Comparison of ENCODE assay signal across 21 cellular contexts in the genomic region with DNA sequence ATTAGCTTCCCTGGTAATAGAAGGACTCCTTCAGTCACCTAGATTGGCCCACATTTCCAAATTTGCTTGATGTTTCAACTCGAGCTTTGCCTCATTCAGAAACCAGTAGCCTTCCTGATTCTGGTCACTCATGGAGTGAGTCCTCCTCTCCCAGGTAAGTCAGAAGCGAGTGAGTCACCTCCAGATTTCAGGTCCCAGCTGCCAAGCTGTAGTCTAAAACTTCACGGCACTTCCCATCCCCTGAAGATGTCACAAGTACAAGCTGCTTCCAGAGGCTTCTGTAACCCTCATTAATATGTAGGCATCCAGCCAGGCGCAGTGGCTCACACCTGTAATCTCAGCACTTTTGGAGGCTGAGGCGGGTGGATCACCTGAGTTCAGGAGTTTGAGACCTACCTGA. TPM values are rescaled to one million over a fixed set of nuclear protein-coding genes. Genes with fewer than 3 reads are reported as not detected.
DNase-seq lines count a peak whose midpoint lies in the region; ATAC-seq, FAIRE-seq and TF ChIP-seq lines count a peak whose summit lies in the region.
"Had no signal": no experiment of that assay in that cellular context is flagged by ENCODE, and none has a peak within 500 bp of the region (broad histone marks: within the 10 kb centered on the region; RNA-seq: fewer than 3 reads in every experiment).

No MANE protein-coding gene starts in this region.

- POLR2A ChIA-PET in MCF 10A (lab: Yijun Ruan, JAX), result interaction anchor here (0.6 to 1.5 kb wide), 3 partner anchors 21 to 87 kb away, joined by 3 to 5 read pairs (median 3); no protein-coding TSS in a partner anchor

- H3K4me3 Mint-ChIP-seq in MCF 10A (ENCODE audit: unreplicated experiment) (no peak overlapping the region), neural progenitor cell (no peak overlapping the region)
- H3K4me3 Mint-ChIP-seq: CD4-positive, alpha-beta T cell had no signal

- intact Hi-C loops in MCF 10A (cut with micrococcal nuclease), result no loop called here
- intact Hi-C loops in breast epithelium (cut with DNase I; ENCODE audit: low total_unique reads), result no loop called here

- peaks cover 21% of the 10 kb centered on the region for H3F3A ChIP-seq in neural progenitor cell (ENCODE audit: low read depth)

- CTCF ChIA-PET in MCF 10A (lab: Yijun Ruan, JAX), result interaction anchor here (0.7 to 1.0 kb wide), 3 partner anchors 91 to 976 kb away, joined by 3 to 4 read pairs (median 3); no protein-coding TSS in a partner anchor

- no peak for FAIRE-seq in bronchial epithelial cell (lab: Jason Lieb, UNC)
- FAIRE-seq: A549, GM19239, HTR-8/SVneo had no signal

- no peak for TF ChIP-seq CTCF in MCF 10A (IDR thresholded peaks at IDR 0.05; ENCODE audit: unreplicated experiment)
- TF ChIP-seq CTCF in breast epithelium (IDR thresholded peaks at IDR 0.05), result no peak
- TF ChIP-seq CTCF in bronchial epithelial cell (IDR thresholded peaks at IDR 0.05; ENCODE audit: insufficient read depth, low read length, severe bottlenecking), result no peak
- TF ChIP-seq CTCF in foreskin keratinocyte (conservative IDR thresholded peaks at IDR 0.05), result no peak
- TF ChIP-seq CTCF in neural progenitor cell (IDR thresholded peaks at IDR 0.05), result no peak

- H2AFZ ChIP-seq in neural progenitor cell (replicated peaks), result no peak overlapping the region
- H2AFZ ChIP-seq: GM23248 had no signal

- H3K27ac Mint-ChIP-seq in MCF 10A (ENCODE audit: low read depth, unreplicated experiment) (no peak overlapping the region), neural progenitor cell (peak overlapping the region; percentile 53)
- H3K27ac Mint-ChIP-seq: CD4-positive, alpha-beta T cell had no signal

- TF ChIP-seq POLR2A in breast epithelium (IDR thresholded peaks at IDR 0.05), result no peak

- H3K9ac ChIP-seq in neural progenitor cell, result no peak overlapping the region
- H3K9ac ChIP-seq: GM23248 had no signal

- no peak overlapping the region for H3K4me2 ChIP-seq in neural progenitor cell
- H3K4me2 ChIP-seq: A549 had no signal

- H3K4me3 ChIP-seq in breast epithelium, result no peak overlapping the region
- no peak overlapping the region for H3K4me3 ChIP-seq in bronchial epithelial cell (ENCODE audit: low read depth, low read length)
- no peak overlapping the region for H3K4me3 ChIP-seq in neural progenitor cell
- H3K4me3 ChIP-seq: A549, GM23248 had no signal

- H3K4me1 ChIP-seq in breast epithelium (no peaks in the 10 kb centered on the region), foreskin keratinocyte (no peaks in the 10 kb centered on the region), neural progenitor cell (peaks cover 8% of the 10 kb centered on the region)
- H3K4me1 ChIP-seq: A549 had no signal

- DNase-seq in MCF 10A (ENCODE audit: unreplicated experiment) (peak; percentile 51), breast epithelium (ENCODE audit: low spot score in 2 of 2) (no peak), bronchial epithelial cell (ENCODE audit: low read depth) (peak; percentile 39), foreskin keratinocyte (peak in 1 of 2 donors; percentile 47), neural progenitor cell (ENCODE audit: low spot score) (no peak), NCI-H2081 (lab: John Stamatoyannopoulos, UW) (no peak)
- DNase-seq: AML-193; CD4-positive, alpha-beta T cell; DMS79 treated with DMSO at 0.1 percent for 48 hours; GF-D8; GM23248; HCEC 1CT; IMR-90 had no signal

- no peaks in the 10 kb centered on the region for H4K20me1 ChIP-seq in neural progenitor cell (ENCODE audit: low read depth)

- H3K79me2 ChIP-seq in neural progenitor cell (ENCODE audit: low read depth), result no peaks in the 10 kb centered on the region

- no TSS peak for BruUV-seq in MCF 10A (replicated peaks; lab: Mats Ljungman, UMichigan)

- H3K27me3 Mint-ChIP-seq in MCF 10A (ENCODE audit: insufficient read depth, unreplicated experiment) (no peaks in the 10 kb centered on the region), neural progenitor cell (ENCODE audit: insufficient read depth, low read depth) (peaks cover 7% of the 10 kb centered on the region)

- H3K27me3 ChIP-seq in breast epithelium (no peaks in the 10 kb centered on the region), bronchial epithelial cell (ENCODE audit: control insufficient read depth, insufficient read depth, low read length) (no peaks in the 10 kb centered on the region), foreskin keratinocyte (no peaks in the 10 kb centered on the region), neural progenitor cell (no peaks in the 10 kb centered on the region)

- peaks cover 0 to 11% of the 10 kb centered on the region in 2 donors for H3K9me3 ChIP-seq in breast epithelium
- H3K9me3 ChIP-seq in neural progenitor cell (ENCODE audit: low read depth), result peaks cover 5% of the 10 kb centered on the region
- H3K9me3 ChIP-seq: A549 had no signal

- H3K36me3 Mint-ChIP-seq in MCF 10A (ENCODE audit: insufficient read depth, unreplicated experiment) (no peaks in the 10 kb centered on the region), neural progenitor cell (no peaks in the 10 kb centered on the region)

- no peaks in the 10 kb centered on the region for H3K9me3 Mint-ChIP-seq in MCF 10A (ENCODE audit: unreplicated experiment)
- peaks cover 17% of the 10 kb centered on the region for H3K9me3 Mint-ChIP-seq in neural progenitor cell

- ATAC-seq in foreskin keratinocyte, result peak; percentile 48
- ATAC-seq in HG02884 (IDR thresholded peaks at IDR 0.05; ENCODE audit: unreplicated experiment), result no peak
- ATAC-seq in GM18502 (IDR thresholded peaks at IDR 0.05; ENCODE audit: poor library complexity, unreplicated experiment), result no peak
- ATAC-seq: A549 had no signal

- H3K4me1 Mint-ChIP-seq in MCF 10A (ENCODE audit: insufficient read depth, unreplicated experiment) (no peaks in the 10 kb centered on the region), neural progenitor cell (peaks cover 16% of the 10 kb centered on the region)

- no peak overlapping the region for H3K27ac ChIP-seq in breast epithelium
- H3K27ac ChIP-seq in foreskin keratinocyte, result no peak overlapping the region
- H3K27ac ChIP-seq in neural progenitor cell, result no peak overlapping the region
- H3K27ac ChIP-seq: 22Rv1, A549, C4-2B, GM23248 had no signal

- H3K36me3 ChIP-seq in breast epithelium, result no peaks in the 10 kb centered on the region
- peaks cover 2% of the 10 kb centered on the region for H3K36me3 ChIP-seq in bronchial epithelial cell (ENCODE audit: control insufficient read depth, insufficient read depth, low read length)
- no peaks in the 10 kb centered on the region for H3K36me3 ChIP-seq in neural progenitor cell

RNA-seq across cellular contexts. Expression of gene ARHGAP8, which starts 23.5 kb away (rescaled TPM):
- total RNA-seq in MCF 10A (2022), result 10.3 and 18.6 TPM in 2 replicates
- total RNA-seq in breast epithelium, result 10 to 100 TPM in 2 of 3 donors, 1 to 10 TPM in 1; 9.8 to 39.4 (median 32.4) TPM
- total RNA-seq in bronchial epithelial cell, result 15.0 and 18.2 TPM in 2 replicates
- total RNA-seq in foreskin keratinocyte, result 15.8 and 16.5 TPM in 2 replicates
- 14.8 and 16.2 TPM in 2 replicates for polyA plus RNA-seq in foreskin keratinocyte
- total RNA-seq in neural progenitor cell (ENCODE audit: low replicate concordance), result 3.0 and 8.9 TPM in 2 replicates
- total RNA-seq: H4 had no signal
- polyA plus RNA-seq: GM23248 had no signal

Comparison
In these comparisons a context has a peak if more than half of its experiments do, and no peak if none do; other contexts are left out.
1. DNase-seq: peak in MCF 10A (single experiment) and bronchial epithelial cell (single experiment); none in breast epithelium (0 of 2), neural progenitor cell (single experiment) and NCI-H2081 (0 of 2).